Comparison of ENCODE assay signal across 8 cellular contexts in the genomic region with DNA sequence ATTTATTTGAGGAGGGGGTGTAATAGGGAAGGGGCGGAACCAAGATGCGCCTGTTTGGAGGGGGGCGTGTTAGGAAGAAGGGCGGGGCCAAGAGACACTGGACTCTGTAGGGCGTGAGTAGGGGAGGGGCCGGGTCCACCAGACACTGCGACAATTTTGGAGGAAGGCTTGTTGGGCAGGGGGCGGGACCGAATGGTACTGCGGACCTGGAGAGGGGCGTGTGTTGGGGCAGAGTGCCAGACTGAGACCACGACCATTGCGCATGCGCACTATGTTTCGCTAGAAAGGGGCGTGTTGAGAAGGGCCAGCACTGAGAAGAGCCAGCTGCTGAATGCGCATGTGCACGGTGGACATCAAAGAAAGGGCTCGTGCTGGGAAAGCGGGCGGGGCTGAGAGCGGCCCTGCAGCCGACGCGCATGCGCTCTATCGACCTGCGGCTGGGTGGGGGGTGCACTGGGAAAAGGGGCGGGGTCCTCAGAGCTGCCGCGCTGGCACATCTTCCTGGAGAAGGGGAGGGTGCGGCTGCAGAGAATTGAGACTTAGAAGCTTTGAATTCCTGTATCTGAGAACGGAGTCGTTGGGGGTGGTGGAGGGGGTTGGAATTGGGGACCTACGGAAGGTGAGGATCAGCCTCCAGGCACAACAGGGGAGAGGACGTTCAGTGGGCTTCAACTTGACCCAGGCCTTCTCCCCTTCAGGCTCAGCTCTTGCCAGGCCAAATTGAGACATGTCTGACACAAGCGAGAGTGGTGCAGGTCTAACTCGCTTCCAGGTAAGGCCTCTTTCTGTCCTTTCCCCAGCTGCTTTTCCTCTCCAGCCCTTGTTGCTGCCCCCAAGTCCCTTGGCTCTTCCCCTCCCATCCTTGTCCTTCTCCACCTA. TPM values are rescaled to one million over a fixed set of nuclear protein-coding genes. Genes with fewer than 3 reads are reported as not detected.
DNase-seq lines count a peak whose midpoint lies in the region; ATAC-seq and TF ChIP-seq lines count a peak whose summit lies in the region.

No MANE protein-coding gene starts in this region.

- peak; percentile 71 for ATAC-seq in CD8-positive, alpha-beta T cell
- peak; percentile 81 for ATAC-seq in GM21360 (IDR thresholded peaks at IDR 0.05; ENCODE audit: unreplicated experiment)
- peak; percentile 76 for ATAC-seq in effector memory CD8-positive, alpha-beta T cell (replicated peaks)

- peak overlapping the region; percentile 96 for H3K4me3 ChIP-seq in CD8-positive, alpha-beta T cell (ENCODE audit: low read depth, low read length)

- H3K4me1 ChIP-seq in CD8-positive, alpha-beta T cell (ENCODE audit: insufficient read depth, low read length), result peaks cover 13% of the 10 kb centered on the region

- intact Hi-C loops in CD8-positive, alpha-beta T cell (cut with DNase I, micrococcal nuclease), result loop anchor here (1.0 to 10.0 kb wide), 14 partner anchors 113 to 1756 kb away; a partner anchor contains a TSS

- H3K27me3 ChIP-seq in CD8-positive, alpha-beta T cell (ENCODE audit: insufficient read depth, low read length), result no peaks in the 10 kb centered on the region

- POLR2A ChIA-PET in CD8-positive, alpha-beta T cell (lab: Charles Lee), result interaction anchor here (0.5 to 1.5 kb wide), 4 partner anchors 169 to 1920 kb away, joined by 3 to 8 read pairs (median 5); a partner anchor contains a TSS

- H3K9me3 Mint-ChIP-seq in CD8-positive, alpha-beta T cell, result no peaks in the 10 kb centered on the region
- no peaks in the 10 kb centered on the region for H3K9me3 Mint-ChIP-seq in effector memory CD8-positive, alpha-beta T cell

- H3K27me3 Mint-ChIP-seq in CD8-positive, alpha-beta T cell (ENCODE audit: low read depth), result no peaks in the 10 kb centered on the region
- H3K27me3 Mint-ChIP-seq in effector memory CD8-positive, alpha-beta T cell, result no peaks in the 10 kb centered on the region

- CTCF ChIA-PET in CD8-positive, alpha-beta T cell (lab: Charles Lee), result interaction anchor here (1.3 kb wide), 1 partner anchor 169 kb away, joined by 4 read pairs; no protein-coding TSS in a partner anchor

- H3K9me3 ChIP-seq in CD8-positive, alpha-beta T cell (ENCODE audit: low read length), result no peaks in the 10 kb centered on the region

- TF ChIP-seq CTCF in CD8-positive, alpha-beta T cell (IDR thresholded peaks at IDR 0.05), result no peak

- DNase-seq in CD8-positive, alpha-beta T cell, result peak; percentile 73 to 89 (median 85)
- DNase-seq in HT-29 (ENCODE audit: low spot score), result peak; percentile 93
- DNase-seq in NK-92 treated with Interleukin-12 subunit alpha and Interleukin-12 subunit beta, amount 100 ng/mL, for 24 hours (lab: John Stamatoyannopoulos, UW), result peak; percentile 91
- DNase-seq in activated CD8-positive, alpha-beta memory T cell treated with anti-CD3 and anti-CD28 coated beads for 48 hours (ENCODE audit: low read depth in 2 of 3, low spot score in 2 of 3), result peak; percentile 37 to 66 (median 58)
- peak; percentile 80 to 85 (median 82) for DNase-seq in effector memory CD8-positive, alpha-beta T cell
- peak; percentile 93 for DNase-seq in medulla oblongata (ENCODE audit: extremely low spot score)
- peak; percentile 71 to 86 (median 81) for DNase-seq in stimulated activated CD4-positive, alpha-beta T cell treated with anti-CD3 and anti-CD28 coated beads, TNF-alpha, amount 100 ng/mL, for 48 hours (ENCODE audit: low read depth in 3 of 3)

- H3K36me3 ChIP-seq in CD8-positive, alpha-beta T cell (ENCODE audit: insufficient read depth, low read length), result peaks cover 23% of the 10 kb centered on the region

- H3K27ac ChIP-seq in CD8-positive, alpha-beta T cell (ENCODE audit: low read depth, low read length), result peak overlapping the region; percentile 92

- peaks cover 21% of the 10 kb centered on the region for H3K4me1 Mint-ChIP-seq in CD8-positive, alpha-beta T cell (ENCODE audit: low read depth)
- peaks cover 18 to 21% of the 10 kb centered on the region in 2 donors for H3K4me1 Mint-ChIP-seq in effector memory CD8-positive, alpha-beta T cell (ENCODE audit: low read depth in 2 of 2)

- H3K36me3 Mint-ChIP-seq in CD8-positive, alpha-beta T cell, result peaks cover 44% of the 10 kb centered on the region
- H3K36me3 Mint-ChIP-seq in effector memory CD8-positive, alpha-beta T cell (ENCODE audit: insufficient read depth), result peaks cover 41% of the 10 kb centered on the region

- peak overlapping the region; percentile 93 for H3K4me3 Mint-ChIP-seq in CD8-positive, alpha-beta T cell
- H3K4me3 Mint-ChIP-seq in effector memory CD8-positive, alpha-beta T cell, result peak overlapping the region; percentile 96 to 97

- peak overlapping the region; percentile 95 for H3K27ac Mint-ChIP-seq in CD8-positive, alpha-beta T cell
- H3K27ac Mint-ChIP-seq in effector memory CD8-positive, alpha-beta T cell, result peak overlapping the region; percentile 98 to 99

RNA-seq across cellular contexts. Expression of a gene that starts 1.3 kb away (rescaled TPM):
- total RNA-seq in CD8-positive, alpha-beta T cell, result 100 to 1,000 TPM in 1 of 2 experiments, 10 to 100 TPM in 1; 97.8 to 114 TPM
- 32.8 and 35.4 TPM in 2 replicates for total RNA-seq in HT-29 (2014; rRNA removed; shearing (Covaris generic))

RNA-seq across cellular contexts. Expression of a gene that starts 10.8 kb away (rescaled TPM):
- not detected for total RNA-seq in CD8-positive, alpha-beta T cell
- total RNA-seq in HT-29 (2014; rRNA removed; shearing (Covaris generic)), result 0.20 TPM in 1 of 2 replicates, not detected in the other

Comparison
In these comparisons a context has a peak if more than half of its experiments do, and no peak if none do; other contexts are left out.
1. Peak in every context shown above with its lines: DNase-seq, ATAC-seq, H3K4me3 ChIP-seq and H3K27ac ChIP-seq.